In the genomic region with DNA sequence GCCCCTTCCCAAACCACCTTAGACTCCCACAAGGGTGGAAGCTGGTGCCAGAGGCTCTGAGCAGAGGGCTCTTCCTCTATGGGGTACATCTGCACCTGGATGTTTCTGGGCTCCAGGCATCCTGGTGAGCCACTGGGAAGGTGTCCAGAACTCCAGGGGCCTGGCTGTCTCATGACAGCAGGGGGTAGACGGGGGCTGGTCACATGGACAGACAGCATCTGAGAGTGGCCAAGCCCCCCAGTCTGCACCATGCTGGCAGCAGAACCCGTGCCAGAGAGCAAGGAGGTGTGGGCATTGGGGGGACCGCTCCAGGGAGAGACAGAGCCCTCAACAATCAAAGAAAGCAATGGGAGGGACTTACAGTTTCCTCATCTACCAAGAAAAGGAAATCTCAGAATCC, we compare ENCODE assay signal across 27 cellular contexts. TPM values are rescaled to one million over a fixed set of nuclear protein-coding genes. Genes with fewer than 3 reads are reported as not detected.
"Had no signal": no experiment of that assay in that cellular context is flagged by ENCODE, and none has a peak within 500 bp of the region (broad histone marks: within the 10 kb centered on the region; RNA-seq: fewer than 3 reads in every experiment).

No MANE protein-coding gene starts in this region.

- H3K9me3 Mint-ChIP-seq: immature natural killer cell; stimulated activated naive CD8-positive, alpha-beta T cell treated with anti-CD3 and anti-CD28 coated beads, Interleukin-15, amount 100 ng/mL, for 72 hours had no signal

- H3K27ac Mint-ChIP-seq: activated naive CD4-positive, alpha-beta T cell treated with anti-CD3 and anti-CD28 coated beads, Interleukin-2, amount 10 ng/mL, durations not matched to agents 7 days and 5 days; activated naive CD8-positive, alpha-beta T cell treated with anti-CD3 and anti-CD28 coated beads, Interleukin-2, amount 10 ng/mL, durations not matched to agents 7 days and 5 days; endodermal cell; nephron; stimulated activated naive CD8-positive, alpha-beta T cell treated with anti-CD3 and anti-CD28 coated beads, Interleukin-15, amount 100 ng/mL, for 72 hours had no signal

- H3K27me3 ChIP-seq: breast epithelium, heart left ventricle, neutrophil, right lobe of liver, thyroid gland, upper lobe of left lung had no signal

- DNase-seq: activated CD4-positive, alpha-beta T cell treated with anti-CD3 and anti-CD28 coated beads for 4 hours; activated CD4-positive, alpha-beta T cell treated with anti-CD3 and anti-CD28 coated beads, Interleukin-2, amount 50 U/mL, for 48 hours; activated CD8-positive, alpha-beta memory T cell treated with anti-CD3 and anti-CD28 coated beads for 24 hours; activated effector memory CD4-positive, alpha-beta T cell treated with anti-CD3 and anti-CD28 coated beads, Interleukin-2, amount 50 U/mL, for 16 hours; activated naive CD4-positive, alpha-beta T cell treated with anti-CD3 and anti-CD28 coated beads, Interleukin-2, amount 10 ng/mL, durations not matched to agents 7 days and 5 days; activated naive CD8-positive, alpha-beta T cell treated with anti-CD3 and anti-CD28 coated beads, Interleukin-2, amount 10 ng/mL, durations not matched to agents 7 days and 5 days; central memory CD4-positive, alpha-beta T cell; endodermal cell; heart left ventricle; hypothalamus; immature natural killer cell; kidney; left colon; mammary epithelial cell; right lobe of liver; stimulated activated CD4-positive, alpha-beta T cell treated with anti-CD3 and anti-CD28 coated beads, Interleukin-12 subunit alpha, Interleukin-12 subunit beta, amount 100 ng/mL, for 4 hours; stimulated activated CD4-positive, alpha-beta T cell treated with anti-CD3 and anti-CD28 coated beads, Interleukin-4, amount 100 ng/mL, for 1 hour; stimulated activated naive CD8-positive, alpha-beta T cell treated with anti-CD3 and anti-CD28 coated beads, Interleukin-15, amount 100 ng/mL, for 72 hours; thyroid gland; upper lobe of left lung had no signal

- H3K4me3 ChIP-seq: breast epithelium, heart left ventricle, right lobe of liver, skin epidermis, thyroid gland, upper lobe of left lung had no signal

- H3K36me3 Mint-ChIP-seq: activated naive CD4-positive, alpha-beta T cell treated with anti-CD3 and anti-CD28 coated beads, Interleukin-2, amount 10 ng/mL, durations not matched to agents 7 days and 5 days; activated naive CD8-positive, alpha-beta T cell treated with anti-CD3 and anti-CD28 coated beads, Interleukin-2, amount 10 ng/mL, durations not matched to agents 7 days and 5 days had no signal

- ATAC-seq: esophagus mucosa; heart left ventricle; left colon; stimulated activated naive CD8-positive, alpha-beta T cell treated with anti-CD3 and anti-CD28 coated beads, Interleukin-15, amount 100 ng/mL, for 72 hours had no signal

- H3K4me3 Mint-ChIP-seq: activated naive CD4-positive, alpha-beta T cell treated with anti-CD3 and anti-CD28 coated beads, Interleukin-2, amount 10 ng/mL, durations not matched to agents 7 days and 5 days; activated naive CD8-positive, alpha-beta T cell treated with anti-CD3 and anti-CD28 coated beads, Interleukin-2, amount 10 ng/mL, durations not matched to agents 7 days and 5 days; endodermal cell; immature natural killer cell; nephron; stimulated activated naive CD8-positive, alpha-beta T cell treated with anti-CD3 and anti-CD28 coated beads, Interleukin-15, amount 100 ng/mL, for 72 hours had no signal

- H3K27me3 Mint-ChIP-seq: stimulated activated naive CD8-positive, alpha-beta T cell treated with anti-CD3 and anti-CD28 coated beads, Interleukin-15, amount 100 ng/mL, for 72 hours had no signal

- H3K9me3 ChIP-seq: breast epithelium, neutrophil, right lobe of liver, thyroid gland, upper lobe of left lung had no signal

- H3K27ac ChIP-seq: breast epithelium, heart left ventricle, neutrophil, right lobe of liver, skin epidermis, thyroid gland, upper lobe of left lung had no signal

- H3K36me3 ChIP-seq: breast epithelium, heart left ventricle, neutrophil, right lobe of liver, thyroid gland, upper lobe of left lung had no signal

- H3K4me1 Mint-ChIP-seq: activated naive CD4-positive, alpha-beta T cell treated with anti-CD3 and anti-CD28 coated beads, Interleukin-2, amount 10 ng/mL, durations not matched to agents 7 days and 5 days; activated naive CD8-positive, alpha-beta T cell treated with anti-CD3 and anti-CD28 coated beads, Interleukin-2, amount 10 ng/mL, durations not matched to agents 7 days and 5 days; endodermal cell had no signal

- H3K4me1 ChIP-seq: breast epithelium, heart left ventricle, right lobe of liver, thyroid gland, upper lobe of left lung had no signal

RNA-seq across cellular contexts. Expression of gene CFAP99, which starts 39.9 kb away (rescaled TPM):
- total RNA-seq: endodermal cell, heart left ventricle, mammary epithelial cell, osteocyte, posterior vena cava had no signal
- polyA plus RNA-seq: heart left ventricle, immature natural killer cell, mammary epithelial cell had no signal
